Comparison of ENCODE assay signal across 35 cellular contexts in the genomic region with DNA sequence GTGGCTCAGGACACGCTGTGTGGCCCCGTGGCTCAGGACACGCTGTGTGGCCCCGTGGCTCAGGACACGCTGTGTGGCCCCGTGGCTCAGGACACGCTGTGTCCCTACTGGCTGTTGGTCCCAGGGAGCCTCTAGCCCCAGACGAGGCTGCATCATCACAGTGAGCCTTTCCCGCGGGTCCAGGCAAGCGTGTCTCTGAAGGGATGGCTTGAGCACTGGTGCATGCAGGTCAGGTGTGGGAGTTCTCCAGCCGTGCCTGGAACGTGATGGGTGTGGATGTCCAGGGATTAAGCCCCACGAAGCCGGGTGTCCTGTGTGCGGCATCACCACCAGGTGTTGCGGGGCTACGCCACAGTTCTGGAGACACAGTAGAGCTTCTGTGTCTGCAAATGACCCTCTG.
"Had no signal": no experiment of that assay in that cellular context is flagged by ENCODE, and none has a peak within 500 bp of the region (broad histone marks: within the 10 kb centered on the region; RNA-seq: fewer than 3 reads in every experiment).

No MANE protein-coding gene starts in this region.

- H3K27me3 ChIP-seq: brain microvascular endothelial cell had no signal

- DNase-seq: activated CD4-positive, alpha-beta memory T cell treated with anti-CD3 and anti-CD28 coated beads for 36 hours; activated CD4-positive, alpha-beta T cell treated with anti-CD3 and anti-CD28 coated beads for 36 hours; activated CD4-positive, alpha-beta T cell treated with anti-CD3 and anti-CD28 coated beads, Interleukin-2, amount 10 ng/mL, durations not matched to agents 24 days and 14 days; activated CD4-positive, CD25-positive, alpha-beta regulatory T cell; activated CD4-positive, CD25-positive, alpha-beta regulatory T cell treated with anti-CD3 and anti-CD28 coated beads, Interleukin-2, amount 50 U/mL, for 72 hours; activated CD8-positive, alpha-beta memory T cell treated with anti-CD3 and anti-CD28 coated beads, Interleukin-2, amount 50 U/mL, for 48 hours; activated CD8-positive, alpha-beta T cell treated with anti-CD3 and anti-CD28 coated beads, Interleukin-2, amount 10 ng/mL, durations not matched to agents 7 days and 5 days; activated gamma-delta T cell; activated naive CD4-positive, alpha-beta T cell treated with anti-CD3 and anti-CD28 coated beads, Interleukin-2, amount 50 U/mL, for 16 hours; activated naive CD4-positive, alpha-beta T cell treated with Interleukin-2 at 50 U/mL for 16 hours; activated T-cell treated with anti-CD3 and anti-CD28 coated beads for 4 hours; activated T-cell treated with anti-CD3 and anti-CD28 coated beads, Interleukin-2, amount 50 U/mL, for 24 hours; activated T-cell treated with anti-CD3 and anti-CD28 coated beads, Interleukin-2, amount 50 U/mL, for 72 hours; amniotic stem cell; anterior cingulate cortex; brain microvascular endothelial cell; dorsolateral prefrontal cortex; effector memory CD4-positive, alpha-beta T cell; endodermal cell; foreskin fibroblast; glutamatergic neuron; heart left ventricle; T-helper 1 cell; T-helper 17 cell; T1000; WERI-Rb-1 had no signal

- H3K4me3 ChIP-seq: coronary artery, dorsolateral prefrontal cortex, heart left ventricle had no signal

- H3K4me3 Mint-ChIP-seq: activated CD4-positive, alpha-beta memory T cell treated with anti-CD3 and anti-CD28 coated beads for 36 hours; activated CD4-positive, alpha-beta T cell treated with anti-CD3 and anti-CD28 coated beads for 36 hours; activated CD4-positive, alpha-beta T cell treated with anti-CD3 and anti-CD28 coated beads, Interleukin-2, amount 10 ng/mL, durations not matched to agents 24 days and 14 days; activated CD8-positive, alpha-beta T cell treated with anti-CD3 and anti-CD28 coated beads, Interleukin-2, amount 10 ng/mL, durations not matched to agents 7 days and 5 days; activated naive CD8-positive, alpha-beta T cell; activated T-cell treated with anti-CD3 and anti-CD28 coated beads, Interleukin-2, amount 50 U/mL, for 24 hours; activated T-cell treated with anti-CD3 and anti-CD28 coated beads, Interleukin-2, amount 50 U/mL, for 72 hours; central memory CD8-positive, alpha-beta T cell; dendritic cell treated with granulocyte-macrophage colony-stimulating factor and Interleukin-4, amounts not matched to agents 40 ng/mL and 50 ng/mL, for 4 days; endodermal cell; T-helper 17 cell; T-helper 2 cell treated with Interferon-gamma antibody and Interleukin-4, amounts not matched to agents 5 μg/mL and 100 μg/mL, for 36 hours had no signal

- H3K36me3 ChIP-seq: brain microvascular endothelial cell, heart left ventricle, WERI-Rb-1 had no signal

- FAIRE-seq: astrocyte, bronchial epithelial cell, frontal cortex had no signal

- H3K9me3 ChIP-seq: heart left ventricle had no signal

- H3K27me3 Mint-ChIP-seq: activated CD4-positive, alpha-beta memory T cell treated with anti-CD3 and anti-CD28 coated beads for 36 hours; activated CD4-positive, alpha-beta T cell treated with anti-CD3 and anti-CD28 coated beads for 36 hours; activated CD4-positive, alpha-beta T cell treated with anti-CD3 and anti-CD28 coated beads, Interleukin-2, amount 10 ng/mL, durations not matched to agents 24 days and 14 days had no signal

- H3K36me3 Mint-ChIP-seq: activated CD4-positive, alpha-beta memory T cell treated with anti-CD3 and anti-CD28 coated beads for 36 hours; activated naive CD8-positive, alpha-beta T cell had no signal

- H3K9me3 Mint-ChIP-seq: activated CD4-positive, alpha-beta memory T cell treated with anti-CD3 and anti-CD28 coated beads for 36 hours; activated CD4-positive, alpha-beta T cell treated with anti-CD3 and anti-CD28 coated beads, Interleukin-2, amount 10 ng/mL, durations not matched to agents 24 days and 14 days; activated T-cell treated with anti-CD3 and anti-CD28 coated beads, Interleukin-2, amount 50 U/mL, for 24 hours; activated T-cell treated with anti-CD3 and anti-CD28 coated beads, Interleukin-2, amount 50 U/mL, for 72 hours; central memory CD8-positive, alpha-beta T cell; dendritic cell treated with granulocyte-macrophage colony-stimulating factor and Interleukin-4, amounts not matched to agents 40 ng/mL and 50 ng/mL, for 4 days; T-helper 2 cell treated with Interferon-gamma antibody and Interleukin-4, amounts not matched to agents 5 μg/mL and 100 μg/mL, for 36 hours had no signal

- ATAC-seq: activated CD4-positive, alpha-beta T cell treated with anti-CD3 and anti-CD28 coated beads for 36 hours; activated CD8-positive, alpha-beta T cell treated with anti-CD3 and anti-CD28 coated beads, Interleukin-2, amount 10 ng/mL, durations not matched to agents 7 days and 5 days; activated T-cell treated with anti-CD3 and anti-CD28 coated beads, Interleukin-2, amount 50 U/mL, for 72 hours; esophagus mucosa; heart left ventricle; T-helper 17 cell had no signal

- H3K27ac Mint-ChIP-seq: activated CD4-positive, alpha-beta memory T cell treated with anti-CD3 and anti-CD28 coated beads for 36 hours; activated CD4-positive, alpha-beta T cell treated with anti-CD3 and anti-CD28 coated beads for 36 hours; activated CD4-positive, alpha-beta T cell treated with anti-CD3 and anti-CD28 coated beads, Interleukin-2, amount 10 ng/mL, durations not matched to agents 24 days and 14 days; activated CD8-positive, alpha-beta T cell treated with anti-CD3 and anti-CD28 coated beads, Interleukin-2, amount 10 ng/mL, durations not matched to agents 7 days and 5 days; activated naive CD8-positive, alpha-beta T cell; activated T-cell treated with anti-CD3 and anti-CD28 coated beads, Interleukin-2, amount 50 U/mL, for 24 hours; activated T-cell treated with anti-CD3 and anti-CD28 coated beads, Interleukin-2, amount 50 U/mL, for 72 hours; dendritic cell treated with granulocyte-macrophage colony-stimulating factor and Interleukin-4, amounts not matched to agents 40 ng/mL and 50 ng/mL, for 4 days; endodermal cell; T-helper 17 cell; T-helper 2 cell treated with Interferon-gamma antibody and Interleukin-4, amounts not matched to agents 5 μg/mL and 100 μg/mL, for 36 hours had no signal

- H3K27ac ChIP-seq: brain microvascular endothelial cell, coronary artery, dorsolateral prefrontal cortex, heart left ventricle, WERI-Rb-1 had no signal

- H3K4me1 Mint-ChIP-seq: activated CD4-positive, alpha-beta T cell treated with anti-CD3 and anti-CD28 coated beads for 36 hours; activated CD4-positive, alpha-beta T cell treated with anti-CD3 and anti-CD28 coated beads, Interleukin-2, amount 10 ng/mL, durations not matched to agents 24 days and 14 days; central memory CD8-positive, alpha-beta T cell; T-helper 17 cell had no signal
